ENCODE assay signal across 2 cellular contexts in the genomic region with DNA sequence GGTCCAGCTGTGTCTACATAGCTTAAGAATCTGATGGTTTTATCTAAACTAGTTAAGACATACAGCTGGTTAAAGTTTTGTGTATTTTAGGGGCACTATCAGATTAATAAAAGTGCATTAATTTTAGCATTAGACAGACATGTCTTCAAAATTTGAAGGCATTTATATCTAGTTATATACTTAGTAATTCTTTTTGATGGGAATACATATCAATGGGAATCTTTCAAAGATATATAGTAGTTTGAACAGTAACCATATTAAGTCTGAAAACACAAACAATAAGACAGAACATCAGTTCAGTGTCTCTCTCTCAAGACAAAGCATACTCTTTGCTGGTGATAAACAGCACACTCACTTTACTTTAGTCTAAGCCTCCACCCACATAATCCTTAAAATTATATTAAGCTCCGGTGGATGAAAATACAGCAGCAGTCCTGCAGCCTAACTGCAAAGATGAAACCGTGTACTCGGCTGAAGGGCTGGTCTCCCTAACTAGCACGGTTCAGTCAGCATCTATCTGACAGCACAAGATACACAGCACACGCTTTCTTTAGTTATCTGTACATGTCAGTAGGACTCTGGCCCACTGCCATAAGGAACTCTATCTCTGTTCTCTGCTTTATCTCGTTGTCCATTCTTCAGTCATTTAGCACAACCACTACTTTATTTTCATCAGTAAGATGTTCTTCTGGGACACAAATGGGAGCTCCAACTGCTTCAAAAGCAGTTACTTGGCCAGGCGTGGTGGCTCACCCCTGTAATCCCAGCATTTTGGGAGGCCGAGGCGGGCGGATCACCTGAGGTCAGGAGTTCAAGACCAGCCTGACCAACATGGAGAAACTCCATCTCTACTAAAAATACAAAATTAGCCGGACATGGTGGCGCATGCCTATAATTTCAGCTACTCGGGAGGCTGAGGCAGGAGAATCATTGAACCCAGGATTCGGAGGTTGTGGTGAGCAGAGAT.
TF ChIP-seq lines count a peak whose summit lies in the region.

No MANE protein-coding gene starts in this region.

TF ChIP-seq in HepG2, 621 proteins besides CTCF, POLR2A, EP300 and RAD21 (continued from another document):
- TF ChIP-seq BATF2 (CRISPR knock-in tag; IDR thresholded peaks at IDR 0.05) (no peak), NBN (conservative IDR thresholded peaks at IDR 0.05) (no peak), DMAP1 (CRISPR knock-in tag; IDR thresholded peaks at IDR 0.05) (no peak), ZNF891 (CRISPR knock-in tag; IDR thresholded peaks at IDR 0.05) (no peak), DPF2 (CRISPR knock-in tag; IDR thresholded peaks at IDR 0.05; ENCODE audit: borderline replicate concordance, low read depth) (no peak), NR2C2 (CRISPR knock-in tag; IDR thresholded peaks at IDR 0.05; ENCODE audit: borderline replicate concordance) (no peak), CEBPB (IDR thresholded peaks at IDR 0.05; ENCODE audit: borderline replicate concordance, low read depth, low read length) (no peak), ZNF124 (CRISPR knock-in tag; IDR thresholded peaks at IDR 0.05) (no peak), MAF1 (CRISPR knock-in tag; IDR thresholded peaks at IDR 0.05; ENCODE audit: borderline replicate concordance) (no peak), PITX1 (CRISPR knock-in tag; IDR thresholded peaks at IDR 0.05) (no peak), ZBTB34 (CRISPR knock-in tag; IDR thresholded peaks at IDR 0.05) (no peak), MAFK (conservative IDR thresholded peaks at IDR 0.05 in 1 of 2, IDR thresholded peaks at IDR 0.05 in 1 of 2; ENCODE audit: low read length in 2 of 2) (no peak), TBP (CRISPR knock-in tag; IDR thresholded peaks at IDR 0.05) (no peak), ZNF292 (CRISPR knock-in tag; IDR thresholded peaks at IDR 0.05; ENCODE audit: borderline replicate concordance, low read depth) (no peak), HMGXB3 (CRISPR knock-in tag; IDR thresholded peaks at IDR 0.05; ENCODE audit: borderline replicate concordance) (no peak)
- TF ChIP-seq, protein P1, sequence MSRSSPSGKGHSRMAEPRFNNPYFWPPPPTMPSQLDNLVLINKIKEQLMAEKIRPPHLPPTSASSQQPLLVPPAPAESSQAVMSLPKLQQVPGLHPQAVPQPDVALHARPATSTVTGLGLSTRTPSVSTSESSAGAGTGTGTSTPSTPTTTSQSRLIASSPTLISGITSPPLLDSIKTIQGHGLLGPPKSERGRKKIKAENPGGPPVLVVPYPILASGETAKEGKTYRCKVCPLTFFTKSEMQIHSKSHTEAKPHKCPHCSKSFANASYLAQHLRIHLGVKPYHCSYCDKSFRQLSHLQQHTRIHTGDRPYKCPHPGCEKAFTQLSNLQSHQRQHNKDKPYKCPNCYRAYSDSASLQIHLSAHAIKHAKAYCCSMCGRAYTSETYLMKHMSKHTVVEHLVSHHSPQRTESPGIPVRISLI (CRISPR knock-in tag; IDR thresholded peaks at IDR 0.05; ENCODE audit: borderline replicate concordance): no peak
- TF ChIP-seq, protein P2, sequence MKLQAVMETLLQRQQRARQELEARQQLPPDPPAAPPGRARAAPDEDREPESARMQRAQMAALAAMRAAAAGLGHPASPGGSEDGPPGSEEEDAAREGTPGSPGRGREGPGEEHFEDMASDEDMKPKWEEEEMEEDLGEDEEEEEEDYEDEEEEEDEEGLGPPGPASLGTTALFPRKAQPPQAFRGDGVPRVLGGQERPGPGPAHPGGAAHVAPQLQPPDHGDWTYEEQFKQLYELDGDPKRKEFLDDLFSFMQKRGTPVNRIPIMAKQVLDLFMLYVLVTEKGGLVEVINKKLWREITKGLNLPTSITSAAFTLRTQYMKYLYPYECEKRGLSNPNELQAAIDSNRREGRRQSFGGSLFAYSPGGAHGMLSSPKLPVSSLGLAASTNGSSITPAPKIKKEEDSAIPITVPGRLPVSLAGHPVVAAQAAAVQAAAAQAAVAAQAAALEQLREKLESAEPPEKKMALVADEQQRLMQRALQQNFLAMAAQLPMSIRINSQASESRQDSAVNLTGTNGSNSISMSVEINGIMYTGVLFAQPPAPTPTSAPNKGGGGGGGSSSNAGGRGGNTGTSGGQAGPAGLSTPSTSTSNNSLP (IDR thresholded peaks at IDR 0.05; ENCODE audit: low read depth, low read length): no peak

TF ChIP-seq in WTC11, 78 proteins besides CTCF, POLR2A, EP300 and RAD21 (continued from another document):
- TF ChIP-seq, protein P3, sequence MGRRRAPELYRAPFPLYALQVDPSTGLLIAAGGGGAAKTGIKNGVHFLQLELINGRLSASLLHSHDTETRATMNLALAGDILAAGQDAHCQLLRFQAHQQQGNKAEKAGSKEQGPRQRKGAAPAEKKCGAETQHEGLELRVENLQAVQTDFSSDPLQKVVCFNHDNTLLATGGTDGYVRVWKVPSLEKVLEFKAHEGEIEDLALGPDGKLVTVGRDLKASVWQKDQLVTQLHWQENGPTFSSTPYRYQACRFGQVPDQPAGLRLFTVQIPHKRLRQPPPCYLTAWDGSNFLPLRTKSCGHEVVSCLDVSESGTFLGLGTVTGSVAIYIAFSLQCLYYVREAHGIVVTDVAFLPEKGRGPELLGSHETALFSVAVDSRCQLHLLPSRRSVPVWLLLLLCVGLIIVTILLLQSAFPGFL (CRISPR knock-in tag; IDR thresholded peaks at IDR 0.05; ENCODE audit: borderline replicate concordance): no peak
- TF ChIP-seq ETV6 (CRISPR knock-in tag; IDR thresholded peaks at IDR 0.05) (no peak), RELA (CRISPR knock-in tag; IDR thresholded peaks at IDR 0.05; ENCODE audit: borderline replicate concordance) (no peak), JAZF1 (CRISPR knock-in tag; IDR thresholded peaks at IDR 0.05) (no peak), GABPB1 (CRISPR knock-in tag; IDR thresholded peaks at IDR 0.05) (no peak), TP53 (CRISPR knock-in tag; IDR thresholded peaks at IDR 0.05) (no peak), FOXK1 (CRISPR knock-in tag; IDR thresholded peaks at IDR 0.05) (no peak), ZNF138 (CRISPR knock-in tag; conservative IDR thresholded peaks at IDR 0.05) (no peak), ZNF121 (CRISPR knock-in tag; IDR thresholded peaks at IDR 0.05) (no peak), OVOL2 (CRISPR knock-in tag; IDR thresholded peaks at IDR 0.05; ENCODE audit: borderline replicate concordance) (no peak), NR1H2 (CRISPR knock-in tag; IDR thresholded peaks at IDR 0.05) (no peak)
- TF ChIP-seq, protein P4, sequence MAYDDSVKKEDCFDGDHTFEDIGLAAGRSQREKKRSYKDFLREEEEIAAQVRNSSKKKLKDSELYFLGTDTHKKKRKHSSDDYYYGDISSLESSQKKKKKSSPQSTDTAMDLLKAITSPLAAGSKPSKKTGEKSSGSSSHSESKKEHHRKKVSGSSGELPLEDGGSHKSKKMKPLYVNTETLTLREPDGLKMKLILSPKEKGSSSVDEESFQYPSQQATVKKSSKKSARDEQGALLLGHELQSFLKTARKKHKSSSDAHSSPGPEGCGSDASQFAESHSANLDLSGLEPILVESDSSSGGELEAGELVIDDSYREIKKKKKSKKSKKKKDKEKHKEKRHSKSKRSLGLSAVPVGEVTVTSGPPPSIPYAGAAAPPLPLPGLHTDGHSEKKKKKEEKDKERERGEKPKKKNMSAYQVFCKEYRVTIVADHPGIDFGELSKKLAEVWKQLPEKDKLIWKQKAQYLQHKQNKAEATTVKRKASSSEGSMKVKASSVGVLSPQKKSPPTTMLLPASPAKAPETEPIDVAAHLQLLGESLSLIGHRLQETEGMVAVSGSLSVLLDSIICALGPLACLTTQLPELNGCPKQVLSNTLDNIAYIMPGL (CRISPR knock-in tag; IDR thresholded peaks at IDR 0.05): no peak
- TF ChIP-seq, protein P5, sequence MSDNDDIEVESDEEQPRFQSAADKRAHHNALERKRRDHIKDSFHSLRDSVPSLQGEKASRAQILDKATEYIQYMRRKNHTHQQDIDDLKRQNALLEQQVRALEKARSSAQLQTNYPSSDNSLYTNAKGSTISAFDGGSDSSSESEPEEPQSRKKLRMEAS (CRISPR knock-in tag; IDR thresholded peaks at IDR 0.05): no peak
- TF ChIP-seq, protein P6, sequence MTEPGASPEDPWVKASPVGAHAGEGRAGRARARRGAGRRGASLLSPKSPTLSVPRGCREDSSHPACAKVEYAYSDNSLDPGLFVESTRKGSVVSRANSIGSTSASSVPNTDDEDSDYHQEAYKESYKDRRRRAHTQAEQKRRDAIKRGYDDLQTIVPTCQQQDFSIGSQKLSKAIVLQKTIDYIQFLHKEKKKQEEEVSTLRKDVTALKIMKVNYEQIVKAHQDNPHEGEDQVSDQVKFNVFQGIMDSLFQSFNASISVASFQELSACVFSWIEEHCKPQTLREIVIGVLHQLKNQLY (CRISPR knock-in tag; IDR thresholded peaks at IDR 0.05): no peak
- TF ChIP-seq, protein P7, sequence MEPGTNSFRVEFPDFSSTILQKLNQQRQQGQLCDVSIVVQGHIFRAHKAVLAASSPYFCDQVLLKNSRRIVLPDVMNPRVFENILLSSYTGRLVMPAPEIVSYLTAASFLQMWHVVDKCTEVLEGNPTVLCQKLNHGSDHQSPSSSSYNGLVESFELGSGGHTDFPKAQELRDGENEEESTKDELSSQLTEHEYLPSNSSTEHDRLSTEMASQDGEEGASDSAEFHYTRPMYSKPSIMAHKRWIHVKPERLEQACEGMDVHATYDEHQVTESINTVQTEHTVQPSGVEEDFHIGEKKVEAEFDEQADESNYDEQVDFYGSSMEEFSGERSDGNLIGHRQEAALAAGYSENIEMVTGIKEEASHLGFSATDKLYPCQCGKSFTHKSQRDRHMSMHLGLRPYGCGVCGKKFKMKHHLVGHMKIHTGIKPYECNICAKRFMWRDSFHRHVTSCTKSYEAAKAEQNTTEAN (CRISPR knock-in tag; IDR thresholded peaks at IDR 0.05): no peak
